ENCODE assay signal across 8 cellular contexts in genomic region chr6:36387440-36388303, GRCh38. TPM values are rescaled to one million over a fixed set of nuclear protein-coding genes. Genes with fewer than 3 reads are reported as not detected.
DNase-seq lines count a peak whose midpoint lies in the region; ATAC-seq and TF ChIP-seq lines count a peak whose summit lies in the region.

Gene ETV7, minus strand, starts transcription at chr6:36387669. Its CDS starts 128 bp downstream, at chr6:36387541.

- peak within 1 kb of the TSS; percentile 93 for H3K4me2 ChIP-seq in osteoblast (ENCODE audit: insufficient read depth, low read length)

- H3K36me3 ChIP-seq in CD4-positive, CD25-positive, alpha-beta regulatory T cell (ENCODE audit: control insufficient read depth, insufficient read depth, low read length) = no peaks in the 10 kb centered on the region
- H3K36me3 ChIP-seq in MG63 (no peaks in the 10 kb centered on the region), osteoblast (ENCODE audit: insufficient read depth, low read length) (no peaks in the 10 kb centered on the region), urinary bladder (ENCODE audit: insufficient read depth) (no peaks in the 10 kb centered on the region)

- peaks cover 31% of the 10 kb centered on the region for H3K4me1 ChIP-seq in CD4-positive, CD25-positive, alpha-beta regulatory T cell (ENCODE audit: control insufficient read depth, insufficient read depth, low read length, poor library complexity, severe bottlenecking)
- H3K4me1 ChIP-seq in foreskin keratinocyte (no peaks in the 10 kb centered on the region), osteoblast (ENCODE audit: insufficient read depth, low read length) (peaks cover 12% of the 10 kb centered on the region), urinary bladder (ENCODE audit: insufficient read depth) (no peaks in the 10 kb centered on the region)

- WGBS in urinary bladder = 13% methylated on average over 65 of the region's 65 CpGs

- peak within 1 kb of the TSS; percentile 87 for H3K4me3 ChIP-seq in CD4-positive, CD25-positive, alpha-beta regulatory T cell (ENCODE audit: low read depth, low read length)
- H3K4me3 ChIP-seq in MG63 (peak within 1 kb of the TSS; percentile 44), osteoblast (ENCODE audit: insufficient read depth, low read length) (peak within 1 kb of the TSS; percentile 82), urinary bladder (ENCODE audit: low read depth, low read length) (peak within 1 kb of the TSS; percentile 58)

- peak; percentile 20 to 71 (median 29) for DNase-seq in CD4-positive, CD25-positive, alpha-beta regulatory T cell
- DNase-seq in MG63 (peak; percentile 38), foreskin keratinocyte (peak; percentile 10 to 37), osteoblast (ENCODE audit: insufficient read length, low spot score, missing footprints) (peak; percentile 91), DMS114 treated with DMSO at 0.1 percent for 48 hours (lab: John Stamatoyannopoulos, UW; ENCODE audit: unreplicated experiment) (no peak), NCI-H1694 treated with DMSO at 0.1 percent for 48 hours (lab: John Stamatoyannopoulos, UW) (no peak)
- peak; percentile 50 for DNase-seq in activated T-cell treated with anti-CD3 and anti-CD28 coated beads, Interleukin-2, amount 50 U/mL, for 4 hours

- peaks cover 10% of the 10 kb centered on the region for H3K27me3 ChIP-seq in CD4-positive, CD25-positive, alpha-beta regulatory T cell (ENCODE audit: control insufficient read depth, insufficient read depth, low read length)
- H3K27me3 ChIP-seq in MG63 (no peaks in the 10 kb centered on the region; the same call in 1 of the 2 replicates), foreskin keratinocyte (peaks cover 9% of the 10 kb centered on the region), osteoblast (ENCODE audit: insufficient read depth, low read length) (peaks cover 2% of the 10 kb centered on the region)

- peak within 1 kb of the TSS; percentile 96 for H2AFZ ChIP-seq in osteoblast (ENCODE audit: low read length)

- no peaks in the 10 kb centered on the region for H3K9me3 ChIP-seq in CD4-positive, CD25-positive, alpha-beta regulatory T cell (ENCODE audit: control insufficient read depth in 2 of 2, low read length in 2 of 2)
- H3K9me3 ChIP-seq in MG63 (no peaks in the 10 kb centered on the region), osteoblast (ENCODE audit: low read depth, low read length) (no peaks in the 10 kb centered on the region)

- TF ChIP-seq CTCF in foreskin keratinocyte (conservative IDR thresholded peaks at IDR 0.05) (no peak), osteoblast (IDR thresholded peaks at IDR 0.05; ENCODE audit: extremely low read depth, low read depth, low read length) (no peak)

- no peaks in the 10 kb centered on the region for H3K79me2 ChIP-seq in osteoblast (ENCODE audit: insufficient read depth, low read length)

- peak; percentile 41 to 52 for ATAC-seq in CD4-positive, CD25-positive, alpha-beta regulatory T cell (ENCODE audit: low read depth in 2 of 2)
- peak; percentile 65 to 74 for ATAC-seq in activated T-cell treated with anti-CD3 and anti-CD28 coated beads, Interleukin-2, amount 50 U/mL, for 4 hours
- ATAC-seq in foreskin keratinocyte = peak; percentile 42

- H3K4me1 Mint-ChIP-seq in CD4-positive, CD25-positive, alpha-beta regulatory T cell = peaks cover 0 to 34% (median 19%) of the 10 kb centered on the region in 4 donors
- H3K4me1 Mint-ChIP-seq in activated T-cell treated with anti-CD3 and anti-CD28 coated beads, Interleukin-2, amount 50 U/mL, for 4 hours (ENCODE audit: low read depth) = peaks cover 46% of the 10 kb centered on the region

- peak within 1 kb of the TSS; percentile 37 for H3K27ac ChIP-seq in CD4-positive, CD25-positive, alpha-beta regulatory T cell (ENCODE audit: insufficient read depth, low read length, poor library complexity, severe bottlenecking)
- H3K27ac ChIP-seq in foreskin keratinocyte (peak within 1 kb of the TSS; percentile 49), osteoblast (ENCODE audit: low read depth, low read length) (peak within 1 kb of the TSS; percentile 83), urinary bladder (ENCODE audit: low read depth) (peak within 1 kb of the TSS; percentile 55)

- H3K36me3 Mint-ChIP-seq in CD4-positive, CD25-positive, alpha-beta regulatory T cell = peaks cover 4% of the 10 kb centered on the region
- peaks cover 5% of the 10 kb centered on the region for H3K36me3 Mint-ChIP-seq in activated T-cell treated with anti-CD3 and anti-CD28 coated beads, Interleukin-2, amount 50 U/mL, for 4 hours (ENCODE audit: insufficient read depth)

- H3K9me3 Mint-ChIP-seq in CD4-positive, CD25-positive, alpha-beta regulatory T cell = peaks cover 0 to 2% (median 0%) of the 10 kb centered on the region in 7 donors
- no peaks in the 10 kb centered on the region for H3K9me3 Mint-ChIP-seq in activated T-cell treated with anti-CD3 and anti-CD28 coated beads, Interleukin-2, amount 50 U/mL, for 4 hours

- peak within 1 kb of the TSS; percentile 90 to 99 (median 96) for H3K27ac Mint-ChIP-seq in CD4-positive, CD25-positive, alpha-beta regulatory T cell

- H3K27me3 Mint-ChIP-seq in CD4-positive, CD25-positive, alpha-beta regulatory T cell = peaks cover 23% of the 10 kb centered on the region
- peaks cover 12% of the 10 kb centered on the region for H3K27me3 Mint-ChIP-seq in activated T-cell treated with anti-CD3 and anti-CD28 coated beads, Interleukin-2, amount 50 U/mL, for 4 hours (ENCODE audit: low read depth)

- peak within 1 kb of the TSS; percentile 93 to 97 (median 95) for H3K4me3 Mint-ChIP-seq in CD4-positive, CD25-positive, alpha-beta regulatory T cell
- peak within 1 kb of the TSS; percentile 89 for H3K4me3 Mint-ChIP-seq in activated T-cell treated with anti-CD3 and anti-CD28 coated beads, Interleukin-2, amount 50 U/mL, for 4 hours

- no peaks in the 10 kb centered on the region for H4K20me1 ChIP-seq in osteoblast (ENCODE audit: insufficient read depth, low read length)

RNA-seq across cellular contexts. Expression of gene ETV7, which starts in this region (rescaled TPM):
- total RNA-seq in CD4-positive, CD25-positive, alpha-beta regulatory T cell = 6.3 TPM
- 10 to 100 TPM in 2 of 4 donors, 1 to 10 TPM in 2; 5.3 to 16.1 (median 9.5) TPM for polyA plus RNA-seq in CD4-positive, CD25-positive, alpha-beta regulatory T cell
- total RNA-seq in MG63 (2014; rRNA removed; shearing (Covaris generic); ENCODE audit: low replicate concordance) = 0.82 TPM in 1 of 2 replicates, not detected in the other
- total RNA-seq in activated T-cell treated with anti-CD3 and anti-CD28 coated beads, Interleukin-2, amount 50 U/mL, for 4 hours = 1 to 10 TPM in 2 of 3 donors, under 1 TPM in 1; 0.45 to 4.9 (median 1.7) TPM
- 1.3 and 1.6 TPM in 2 replicates for total RNA-seq in foreskin keratinocyte
- 1.3 and 1.5 TPM in 2 replicates for polyA plus RNA-seq in foreskin keratinocyte
- total RNA-seq in osteoblast = 3.3 and 3.5 TPM in 2 replicates
- total RNA-seq in urinary bladder = 0.79 TPM
- polyA plus RNA-seq in urinary bladder = 1.5 TPM

Comparison
In these comparisons a context has a peak if more than half of its experiments do, and no peak if none do; other contexts are left out.
1. Peak in DNase-seq and H3K4me3 ChIP-seq in MG63; RNA of the gene not detected or under 1 TPM.
2. DNase-seq: peak in CD4-positive, CD25-positive, alpha-beta regulatory T cell (3 of 3), activated T-cell treated with anti-CD3 and anti-CD28 coated beads, Interleukin-2, amount 50 U/mL, for 4 hours (single experiment), foreskin keratinocyte (2 of 2) and osteoblast (single experiment); none in DMS114 treated with DMSO at 0.1 percent for 48 hours (single experiment) and NCI-H1694 treated with DMSO at 0.1 percent for 48 hours (single experiment).
3. Peak in every context shown above with its lines, with median percentiles within 50 percentile points of each other: ATAC-seq, H3K27ac ChIP-seq and H3K4me3 ChIP-seq.